In the genomic region with DNA sequence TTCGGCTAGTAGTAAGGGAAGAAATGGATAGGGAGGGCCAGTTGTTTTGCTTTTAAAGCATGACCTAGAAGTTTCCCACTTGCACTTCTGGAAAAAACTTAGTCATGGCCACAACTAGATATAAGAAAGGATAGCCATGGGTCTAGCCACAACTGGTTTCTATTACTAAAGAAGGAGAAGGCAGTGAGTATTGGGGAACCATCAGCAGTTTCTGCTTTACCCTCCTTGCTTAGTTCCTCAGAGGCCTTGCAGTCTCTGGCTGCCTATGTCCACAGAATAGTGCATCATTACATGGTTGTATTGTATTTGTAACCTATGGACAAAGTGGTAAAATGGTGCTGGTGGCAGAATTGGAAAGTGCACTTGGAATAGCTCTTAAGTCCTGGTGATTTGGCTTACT, we compare ENCODE assay signal across 23 cellular contexts.
"Had no signal": no experiment of that assay in that cellular context is flagged by ENCODE, and none has a peak within 500 bp of the region (broad histone marks: within the 10 kb centered on the region; RNA-seq: fewer than 3 reads in every experiment).

No MANE protein-coding gene starts in this region.

- H3K4me1 ChIP-seq: neural progenitor cell, parathyroid adenoma, psoas muscle, right lobe of liver, stomach, thyroid gland, tibial nerve, upper lobe of left lung, vagina had no signal

- H3K4me3 ChIP-seq: neural progenitor cell, ovary, psoas muscle, right lobe of liver, sigmoid colon, stomach, thoracic aorta, thyroid gland, tibial nerve, upper lobe of left lung, vagina had no signal

- DNase-seq: occipital lobe; ovary; posterior cingulate gyrus; psoas muscle; right cardiac atrium; right lobe of liver; sigmoid colon; small intestine; stimulated activated CD4-positive, alpha-beta T cell treated with anti-CD3 and anti-CD28 coated beads, Interleukin-15, amount 100 ng/mL, for 24 hours; stimulated activated CD4-positive, alpha-beta T cell treated with anti-CD3 and anti-CD28 coated beads, Interleukin-2, amount 100 ng/mL, for 24 hours; stimulated activated CD4-positive, alpha-beta T cell treated with anti-CD3 and anti-CD28 coated beads, Interleukin-2, amount 100 ng/mL, for 48 hours; stimulated activated CD4-positive, alpha-beta T cell treated with anti-CD3 and anti-CD28 coated beads, Interleukin-4, amount 100 ng/mL, for 24 hours; stimulated activated naive B cell treated with anti-CD40 and anti-IgM and Interleukin-4, amounts not matched to agents 10 μg/mL and 1 μg/mL and 100 μg/mL, for 72 hours; stimulated activated naive CD4-positive, alpha-beta T cell treated with Interleukin-2 at 50 U/mL for 16 hours; stomach; thyroid gland; trophoblast cell; upper lobe of left lung had no signal

- H3K36me3 ChIP-seq: neural progenitor cell, ovary, right lobe of liver, sigmoid colon, stomach, thoracic aorta, thyroid gland, tibial nerve, upper lobe of left lung, vagina had no signal

- H3K9ac ChIP-seq: neural progenitor cell, parathyroid adenoma had no signal

- H3K9me3 ChIP-seq: ovary, psoas muscle, right lobe of liver, sigmoid colon, thyroid gland, vagina had no signal

- H3K27ac ChIP-seq: neural progenitor cell, ovary, parathyroid adenoma, psoas muscle, right lobe of liver, sigmoid colon, stomach, thoracic aorta, thyroid gland, tibial nerve, upper lobe of left lung, vagina had no signal

- H3K27me3 ChIP-seq: neural progenitor cell, ovary, right lobe of liver, sigmoid colon, stomach, thyroid gland, tibial nerve, upper lobe of left lung, vagina had no signal
